ENCODE assay signal across 1 cellular context in genomic region chr5:80243567-80243966, GRCh38.
TF ChIP-seq lines count a peak whose summit lies in the region.

No MANE protein-coding gene starts in this region.

TF ChIP-seq in HEK293, 187 proteins besides CTCF, POLR2A, EP300 and RAD21 (continued from another document):
- no peak for TF ChIP-seq ZNF362 (tag by site-specific recombination; IDR thresholded peaks at IDR 0.05)
- no peak for TF ChIP-seq ZNF132 (tag by site-specific recombination; IDR thresholded peaks at IDR 0.05; ENCODE audit: borderline replicate concordance)
- TF ChIP-seq ZNF19 (tag by site-specific recombination; IDR thresholded peaks at IDR 0.05; ENCODE audit: low read depth) = peak; percentile 83; the same call in 1 of the 2 replicates
- no peak for TF ChIP-seq ZNF747 (tag by site-specific recombination; IDR thresholded peaks at IDR 0.05)
- TF ChIP-seq ZBTB8A (tag by site-specific recombination; IDR thresholded peaks at IDR 0.05) = peak; percentile 76
- no peak for TF ChIP-seq ZNF169 (tag by site-specific recombination; IDR thresholded peaks at IDR 0.05)
- TF ChIP-seq ZNF513 (tag by site-specific recombination; IDR thresholded peaks at IDR 0.05) = no peak
- TF ChIP-seq IKZF3 (tag by site-specific recombination; IDR thresholded peaks at IDR 0.05) = no peak
- TF ChIP-seq ZNF354C (tag by site-specific recombination; IDR thresholded peaks at IDR 0.05; ENCODE audit: borderline replicate concordance, low read depth) = no peak
- no peak for TF ChIP-seq ZNF366 (tag by site-specific recombination; conservative IDR thresholded peaks at IDR 0.05)
- peak; percentile 88 for TF ChIP-seq ZNF555 (tag by site-specific recombination; conservative IDR thresholded peaks at IDR 0.05)
- TF ChIP-seq ZNF521 (tag by site-specific recombination; IDR thresholded peaks at IDR 0.05) = no peak
- TF ChIP-seq ZNF530 (tag by site-specific recombination; IDR thresholded peaks at IDR 0.05; ENCODE audit: low read depth) = no peak
- peak; percentile 92 for TF ChIP-seq ZNF560 (tag by site-specific recombination; IDR thresholded peaks at IDR 0.05; ENCODE audit: borderline replicate concordance)
- no peak for TF ChIP-seq ZBTB7A (tag by site-specific recombination; IDR thresholded peaks at IDR 0.05; ENCODE audit: low read depth)
- TF ChIP-seq ZNF140 (tag by site-specific recombination; IDR thresholded peaks at IDR 0.05) = peak; percentile 82; the same call in 1 of the 2 replicates
- no peak for TF ChIP-seq ZNF548 (tag by site-specific recombination; IDR thresholded peaks at IDR 0.05)
- peak; percentile 92 for TF ChIP-seq ZNF426 (tag by site-specific recombination; IDR thresholded peaks at IDR 0.05)
- TF ChIP-seq ZNF221 (tag by site-specific recombination; IDR thresholded peaks at IDR 0.05; ENCODE audit: borderline replicate concordance) = no peak
- 0 out of 2 replicates have a peak, but pooled peaks have one; percentile 46 for TF ChIP-seq ZNF629 (tag by site-specific recombination; IDR thresholded peaks at IDR 0.05)
- TF ChIP-seq SP2 (tag by site-specific recombination; IDR thresholded peaks at IDR 0.05) = no peak
- TF ChIP-seq ZNF157 (tag by site-specific recombination; IDR thresholded peaks at IDR 0.05) = no peak
- 0 out of 2 replicates have a peak, but pooled peaks have one; percentile 33 for TF ChIP-seq ZNF501 (tag by site-specific recombination; IDR thresholded peaks at IDR 0.05)
- no peak for TF ChIP-seq ZNF302 (tag by site-specific recombination; IDR thresholded peaks at IDR 0.05; ENCODE audit: low read depth)
- TF ChIP-seq ZNF623 (tag by site-specific recombination; IDR thresholded peaks at IDR 0.05) = peak; percentile 76
- TF ChIP-seq RBAK (tag by site-specific recombination; IDR thresholded peaks at IDR 0.05) = no peak
- no peak for TF ChIP-seq ZBTB20 (tag by site-specific recombination; IDR thresholded peaks at IDR 0.05)
- TF ChIP-seq ZXDB (tag by site-specific recombination; IDR thresholded peaks at IDR 0.05) = peak; percentile 57
- TF ChIP-seq ZNF248 (tag by site-specific recombination; IDR thresholded peaks at IDR 0.05) = no peak
- no peak for TF ChIP-seq ZNF280D (tag by site-specific recombination; IDR thresholded peaks at IDR 0.05)
- TF ChIP-seq ZNF518A (tag by site-specific recombination; conservative IDR thresholded peaks at IDR 0.05; ENCODE audit: low read depth) = peak; percentile 92
- TF ChIP-seq KLF7 (tag by site-specific recombination; IDR thresholded peaks at IDR 0.05; ENCODE audit: borderline replicate concordance) = peak; percentile 26; the same call in 1 of the 2 replicates
